Comparison of ENCODE assay signal across 4 cellular contexts in the genomic region with DNA sequence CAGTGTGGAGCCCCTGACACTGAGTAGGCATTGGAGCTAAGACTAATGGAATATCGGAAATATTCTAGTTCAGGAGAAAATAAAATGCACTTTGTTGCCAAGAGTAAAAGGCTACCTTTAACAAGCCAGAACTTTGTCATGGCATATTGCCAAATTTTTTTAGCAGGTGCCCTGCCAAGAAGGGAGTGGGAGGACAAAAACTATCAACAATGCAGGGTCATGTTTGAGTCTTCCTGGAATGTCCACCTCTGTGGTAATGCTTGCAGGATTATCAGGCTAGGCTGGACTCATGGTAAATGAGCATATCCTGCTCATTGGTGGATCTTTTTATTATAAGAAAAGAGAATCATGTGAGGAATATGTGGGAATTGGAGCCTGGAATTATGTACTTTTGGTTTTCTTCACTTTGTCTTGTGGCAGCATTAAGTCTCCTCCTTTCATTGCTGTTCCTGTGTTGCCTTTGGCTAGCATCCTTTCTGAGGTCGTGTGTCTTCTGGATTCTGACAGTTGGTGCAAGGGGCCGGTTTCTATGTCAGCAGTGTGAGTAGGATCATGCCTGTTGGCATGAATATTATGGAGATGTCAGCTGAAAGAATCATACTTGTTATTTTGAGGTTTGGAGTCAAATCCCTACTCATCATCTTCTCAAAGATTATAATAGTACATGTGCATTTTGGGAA.
TF ChIP-seq lines count a peak whose summit lies in the region.

No MANE protein-coding gene starts in this region.

TF ChIP-seq in liver, 16 proteins besides CTCF, POLR2A, EP300 and RAD21 (continues in another document):
- no peak for TF ChIP-seq NR2F2 (IDR thresholded peaks at IDR 0.05)
- no peak for TF ChIP-seq GABPA (IDR thresholded peaks at IDR 0.05 in 1 of 2, conservative IDR thresholded peaks at IDR 0.05 in 1 of 2)
- TF ChIP-seq, protein P1, sequence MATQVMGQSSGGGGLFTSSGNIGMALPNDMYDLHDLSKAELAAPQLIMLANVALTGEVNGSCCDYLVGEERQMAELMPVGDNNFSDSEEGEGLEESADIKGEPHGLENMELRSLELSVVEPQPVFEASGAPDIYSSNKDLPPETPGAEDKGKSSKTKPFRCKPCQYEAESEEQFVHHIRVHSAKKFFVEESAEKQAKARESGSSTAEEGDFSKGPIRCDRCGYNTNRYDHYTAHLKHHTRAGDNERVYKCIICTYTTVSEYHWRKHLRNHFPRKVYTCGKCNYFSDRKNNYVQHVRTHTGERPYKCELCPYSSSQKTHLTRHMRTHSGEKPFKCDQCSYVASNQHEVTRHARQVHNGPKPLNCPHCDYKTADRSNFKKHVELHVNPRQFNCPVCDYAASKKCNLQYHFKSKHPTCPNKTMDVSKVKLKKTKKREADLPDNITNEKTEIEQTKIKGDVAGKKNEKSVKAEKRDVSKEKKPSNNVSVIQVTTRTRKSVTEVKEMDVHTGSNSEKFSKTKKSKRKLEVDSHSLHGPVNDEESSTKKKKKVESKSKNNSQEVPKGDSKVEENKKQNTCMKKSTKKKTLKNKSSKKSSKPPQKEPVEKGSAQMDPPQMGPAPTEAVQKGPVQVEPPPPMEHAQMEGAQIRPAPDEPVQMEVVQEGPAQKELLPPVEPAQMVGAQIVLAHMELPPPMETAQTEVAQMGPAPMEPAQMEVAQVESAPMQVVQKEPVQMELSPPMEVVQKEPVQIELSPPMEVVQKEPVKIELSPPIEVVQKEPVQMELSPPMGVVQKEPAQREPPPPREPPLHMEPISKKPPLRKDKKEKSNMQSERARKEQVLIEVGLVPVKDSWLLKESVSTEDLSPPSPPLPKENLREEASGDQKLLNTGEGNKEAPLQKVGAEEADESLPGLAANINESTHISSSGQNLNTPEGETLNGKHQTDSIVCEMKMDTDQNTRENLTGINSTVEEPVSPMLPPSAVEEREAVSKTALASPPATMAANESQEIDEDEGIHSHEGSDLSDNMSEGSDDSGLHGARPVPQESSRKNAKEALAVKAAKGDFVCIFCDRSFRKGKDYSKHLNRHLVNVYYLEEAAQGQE (IDR thresholded peaks at IDR 0.05), result peak; percentile 25
- no peak for TF ChIP-seq TAF1 (conservative IDR thresholded peaks at IDR 0.05)
- TF ChIP-seq SP1 (IDR thresholded peaks at IDR 0.05), result peak; percentile 57
- peak; percentile 31 for TF ChIP-seq FOXA2 (IDR thresholded peaks at IDR 0.05)
- no peak for TF ChIP-seq ZBTB33 (IDR thresholded peaks at IDR 0.05)
- TF ChIP-seq HNF4A (conservative IDR thresholded peaks at IDR 0.05), result peak; percentile 61 to 71

TF ChIP-seq in HepG2, 621 proteins besides CTCF, POLR2A, EP300 and RAD21:
- no peak for TF ChIP-seq HES4 (CRISPR knock-in tag; IDR thresholded peaks at IDR 0.05; ENCODE audit: borderline replicate concordance)
- TF ChIP-seq ARID5B (CRISPR knock-in tag; IDR thresholded peaks at IDR 0.05), result no peak
- TF ChIP-seq RBAK (CRISPR knock-in tag; IDR thresholded peaks at IDR 0.05), result no peak
- TF ChIP-seq NFE2L1 (CRISPR knock-in tag; IDR thresholded peaks at IDR 0.05; ENCODE audit: borderline replicate concordance), result no peak
- TF ChIP-seq KLF12 (CRISPR knock-in tag; IDR thresholded peaks at IDR 0.05; ENCODE audit: borderline replicate concordance), result no peak
- TF ChIP-seq ZSCAN29 (CRISPR knock-in tag; conservative IDR thresholded peaks at IDR 0.05), result no peak
- no peak for TF ChIP-seq TEAD3 (CRISPR knock-in tag; optimal IDR thresholded peaks at IDR 0.05; ENCODE audit: borderline replicate concordance)
- TF ChIP-seq ZNF83 (CRISPR knock-in tag; IDR thresholded peaks at IDR 0.05; ENCODE audit: borderline replicate concordance), result no peak

TF ChIP-seq in endothelial cell of umbilical vein, 7 proteins besides CTCF, POLR2A, EP300 and RAD21:
- TF ChIP-seq JUN (IDR thresholded peaks at IDR 0.05; ENCODE audit: borderline replicate concordance, insufficient read depth, insufficient read length, low read depth) (no peak), FOS (IDR thresholded peaks at IDR 0.05; ENCODE audit: borderline replicate concordance, insufficient read depth, low read length) (no peak), MYC (IDR thresholded peaks at IDR 0.05; ENCODE audit: low read depth, low read length) (no peak), GATA2 (IDR thresholded peaks at IDR 0.05; ENCODE audit: insufficient read depth, insufficient read length, low read depth, low read length) (no peak), MAX (IDR thresholded peaks at IDR 0.05; ENCODE audit: insufficient read depth, insufficient read length) (no peak), EZH2 (IDR thresholded peaks at IDR 0.05; ENCODE audit: borderline replicate concordance, low read depth, low read length, severe bottlenecking) (no peak), POLR2AphosphoS5 (IDR thresholded peaks at IDR 0.05; ENCODE audit: insufficient read depth, low read depth, low read length) (no peak)

TF ChIP-seq in SK-N-SH treated with all-trans-retinoic acid at 6 μM for 48 hours, 23 proteins besides CTCF, POLR2A, EP300 and RAD21:
- no peak for TF ChIP-seq CSRNP3 (CRISPR knock-in tag; IDR thresholded peaks at IDR 0.05)
- TF ChIP-seq ZFP3 (CRISPR knock-in tag; IDR thresholded peaks at IDR 0.05), result no peak
- no peak for TF ChIP-seq ZFP30 (CRISPR knock-in tag; IDR thresholded peaks at IDR 0.05)
- TF ChIP-seq TSHZ2 (CRISPR knock-in tag; IDR thresholded peaks at IDR 0.05), result no peak
- TF ChIP-seq ESRRG (CRISPR knock-in tag; IDR thresholded peaks at IDR 0.05), result no peak
- no peak for TF ChIP-seq TCF4 (CRISPR knock-in tag; IDR thresholded peaks at IDR 0.05; ENCODE audit: borderline replicate concordance)
- no peak for TF ChIP-seq PPARA (CRISPR knock-in tag; IDR thresholded peaks at IDR 0.05; ENCODE audit: borderline replicate concordance)
- TF ChIP-seq BACH2 (CRISPR knock-in tag; IDR thresholded peaks at IDR 0.05; ENCODE audit: borderline replicate concordance), result no peak
- TF ChIP-seq ZNF8 (CRISPR knock-in tag; IDR thresholded peaks at IDR 0.05), result no peak
- no peak for TF ChIP-seq CSDC2 (CRISPR knock-in tag; IDR thresholded peaks at IDR 0.05)
- no peak for TF ChIP-seq TOX (CRISPR knock-in tag; IDR thresholded peaks at IDR 0.05; ENCODE audit: borderline replicate concordance)
- TF ChIP-seq, protein P2, sequence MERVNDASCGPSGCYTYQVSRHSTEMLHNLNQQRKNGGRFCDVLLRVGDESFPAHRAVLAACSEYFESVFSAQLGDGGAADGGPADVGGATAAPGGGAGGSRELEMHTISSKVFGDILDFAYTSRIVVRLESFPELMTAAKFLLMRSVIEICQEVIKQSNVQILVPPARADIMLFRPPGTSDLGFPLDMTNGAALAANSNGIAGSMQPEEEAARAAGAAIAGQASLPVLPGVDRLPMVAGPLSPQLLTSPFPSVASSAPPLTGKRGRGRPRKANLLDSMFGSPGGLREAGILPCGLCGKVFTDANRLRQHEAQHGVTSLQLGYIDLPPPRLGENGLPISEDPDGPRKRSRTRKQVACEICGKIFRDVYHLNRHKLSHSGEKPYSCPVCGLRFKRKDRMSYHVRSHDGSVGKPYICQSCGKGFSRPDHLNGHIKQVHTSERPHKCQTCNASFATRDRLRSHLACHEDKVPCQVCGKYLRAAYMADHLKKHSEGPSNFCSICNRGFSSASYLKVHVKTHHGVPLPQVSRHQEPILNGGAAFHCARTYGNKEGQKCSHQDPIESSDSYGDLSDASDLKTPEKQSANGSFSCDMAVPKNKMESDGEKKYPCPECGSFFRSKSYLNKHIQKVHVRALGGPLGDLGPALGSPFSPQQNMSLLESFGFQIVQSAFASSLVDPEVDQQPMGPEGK (CRISPR knock-in tag; IDR thresholded peaks at IDR 0.05; ENCODE audit: borderline replicate concordance), result no peak
- no peak for TF ChIP-seq ISL1 (CRISPR knock-in tag; IDR thresholded peaks at IDR 0.05)
- TF ChIP-seq ZNF565 (CRISPR knock-in tag; conservative IDR thresholded peaks at IDR 0.05; ENCODE audit: low read depth), result no peak
- TF ChIP-seq ARNTL (CRISPR knock-in tag; IDR thresholded peaks at IDR 0.05; ENCODE audit: borderline replicate concordance, low read depth), result no peak
- TF ChIP-seq SNAI2 (CRISPR knock-in tag; IDR thresholded peaks at IDR 0.05), result no peak
- TF ChIP-seq, protein P3, sequence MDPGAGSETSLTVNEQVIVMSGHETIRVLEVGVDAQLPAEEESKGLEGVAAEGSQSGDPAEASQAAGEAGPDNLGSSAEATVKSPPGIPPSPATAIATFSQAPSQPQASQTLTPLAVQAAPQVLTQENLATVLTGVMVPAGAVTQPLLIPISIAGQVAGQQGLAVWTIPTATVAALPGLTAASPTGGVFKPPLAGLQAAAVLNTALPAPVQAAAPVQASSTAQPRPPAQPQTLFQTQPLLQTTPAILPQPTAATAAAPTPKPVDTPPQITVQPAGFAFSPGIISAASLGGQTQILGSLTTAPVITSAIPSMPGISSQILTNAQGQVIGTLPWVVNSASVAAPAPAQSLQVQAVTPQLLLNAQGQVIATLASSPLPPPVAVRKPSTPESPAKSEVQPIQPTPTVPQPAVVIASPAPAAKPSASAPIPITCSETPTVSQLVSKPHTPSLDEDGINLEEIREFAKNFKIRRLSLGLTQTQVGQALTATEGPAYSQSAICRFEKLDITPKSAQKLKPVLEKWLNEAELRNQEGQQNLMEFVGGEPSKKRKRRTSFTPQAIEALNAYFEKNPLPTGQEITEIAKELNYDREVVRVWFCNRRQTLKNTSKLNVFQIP (CRISPR knock-in tag; IDR thresholded peaks at IDR 0.05; ENCODE audit: borderline replicate concordance, low read depth), result no peak
TF ChIP-seq in SK-N-SH treated with all-trans-retinoic acid at 6 μM for 48 hours: peak in this region for 0.
